In genomic region chr17:10739341-10739905, GRCh38 we compare ENCODE assay signal across 18 cellular contexts. TPM values are rescaled to one million over a fixed set of nuclear protein-coding genes. Genes with fewer than 3 reads are reported as not detected.
DNase-seq lines count a peak whose midpoint lies in the region; ATAC-seq and TF ChIP-seq lines count a peak whose summit lies in the region.
"Had no signal": no experiment of that assay in that cellular context is flagged by ENCODE, and none has a peak within 500 bp of the region (broad histone marks: within the 10 kb centered on the region; RNA-seq: fewer than 3 reads in every experiment).

No MANE protein-coding gene starts in this region.

- TF ChIP-seq CTCF in hepatocyte (IDR thresholded peaks at IDR 0.05; ENCODE audit: poor library complexity) (no peak), neural crest cell (conservative IDR thresholded peaks at IDR 0.05) (no peak), upper lobe of right lung (IDR thresholded peaks at IDR 0.05) (no peak)

- H3K27me3 ChIP-seq in hepatocyte: no peaks in the 10 kb centered on the region
- no peaks in the 10 kb centered on the region for H3K27me3 ChIP-seq in upper lobe of right lung
- H3K27me3 ChIP-seq: BE2C had no signal

- H3K36me3 ChIP-seq in hepatocyte (replicated peaks; ENCODE audit: insufficient read depth, low read depth): no peaks in the 10 kb centered on the region
- H3K36me3 ChIP-seq in upper lobe of right lung: no peaks in the 10 kb centered on the region
- H3K36me3 ChIP-seq: BE2C had no signal

- H3K4me1 ChIP-seq in hepatocyte (ENCODE audit: insufficient read depth) (peaks cover 9% of the 10 kb centered on the region), upper lobe of right lung (peaks cover 8% of the 10 kb centered on the region)
- H3K4me1 ChIP-seq: BE2C had no signal

- H3K79me2 ChIP-seq in hepatocyte: no peaks in the 10 kb centered on the region

- H3K27ac Mint-ChIP-seq in neural crest cell (ENCODE audit: unreplicated experiment): peak overlapping the region; percentile 90
- H3K27ac Mint-ChIP-seq: CD4-positive, alpha-beta memory T cell; IgD-negative memory B cell had no signal

- no peaks in the 10 kb centered on the region for H3K9me2 ChIP-seq in hepatocyte (replicated peaks; ENCODE audit: insufficient read depth)

- ATAC-seq in upper lobe of right lung: peak; percentile 39
- ATAC-seq: SK-N-SH treated with all-trans-retinoic acid at 6 μM for 48 hours had no signal

- H3K36me3 Mint-ChIP-seq in neural crest cell (ENCODE audit: low read depth): no peaks in the 10 kb centered on the region
- H3K36me3 Mint-ChIP-seq: CD4-positive, alpha-beta memory T cell; IgD-negative memory B cell had no signal

- H3K9me3 ChIP-seq in hepatocyte (ENCODE audit: low read depth) (no peaks in the 10 kb centered on the region), upper lobe of right lung (no peaks in the 10 kb centered on the region)
- H3K9me3 ChIP-seq: BE2C had no signal

- H3K9me3 Mint-ChIP-seq in neural crest cell: no peaks in the 10 kb centered on the region
- H3K9me3 Mint-ChIP-seq: IgD-negative memory B cell had no signal

- H3K4me2 ChIP-seq in hepatocyte: no peak overlapping the region

- no peaks in the 10 kb centered on the region for H4K20me1 ChIP-seq in hepatocyte (ENCODE audit: insufficient read depth, poor library complexity, severe bottlenecking)

- H3K4me3 Mint-ChIP-seq in neural crest cell: no peak overlapping the region
- H3K4me3 Mint-ChIP-seq: CD4-positive, alpha-beta memory T cell; IgD-negative memory B cell had no signal

- H3K27ac ChIP-seq in hepatocyte (peak overlapping the region; percentile 20), upper lobe of right lung (no peak overlapping the region)

- WGBS in hepatocyte (ENCODE audit: low lambda C conversion rate, missing lambda C conversion rate): 70% methylated on average over 6 of the region's 6 CpGs

- H3K27me3 Mint-ChIP-seq in neural crest cell (ENCODE audit: low read depth): peaks cover 7% of the 10 kb centered on the region

- intact Hi-C loops in upper lobe of right lung (cut with DNase I): loop anchor here (10.0 kb wide), 1 partner anchor 105 kb away; no protein-coding TSS in a partner anchor

- H2AFZ ChIP-seq in hepatocyte: no peak overlapping the region

- DNase-seq in NCI-H82 treated with DMSO at 0.1 percent for 48 hours (lab: John Stamatoyannopoulos, UW; ENCODE audit: unreplicated experiment) (peak; percentile 19), hepatocyte (ENCODE audit: low spot score) (no peak), neural crest cell (ENCODE audit: low read depth, low spot score) (no peak), upper lobe of right lung (no peak), GOT3 (lab: John Stamatoyannopoulos, UW) (no peak), NCI-H2081 (lab: John Stamatoyannopoulos, UW) (no peak), NCI-H146 treated with DMSO at 0.1 percent for 48 hours (lab: John Stamatoyannopoulos, UW; ENCODE audit: unreplicated experiment) (no peak)
- DNase-seq: BE2C; CD4-positive, alpha-beta memory T cell; GF-D8; H7; NCI-H1417 treated with DMSO at 0.1 percent for 48 hours; NCI-H2081 treated with DMSO at 0.1 percent for 48 hours; NCI-H226; NCI-H526 had no signal

- H3K4me3 ChIP-seq in hepatocyte (no peak overlapping the region), upper lobe of right lung (no peak overlapping the region)

- peaks cover 11% of the 10 kb centered on the region for H3K4me1 Mint-ChIP-seq in neural crest cell

RNA-seq across cellular contexts. Expression of gene TMEM220, which starts 9.6 kb away (rescaled TPM):
- total RNA-seq in hepatocyte: 10.5 and 11.6 TPM in 2 replicates
- 30.0 and 32.4 TPM in 2 replicates for polyA plus RNA-seq in hepatocyte
- total RNA-seq in neural crest cell: 5.0 and 5.1 TPM in 2 replicates
- 10.5 TPM for total RNA-seq in upper lobe of right lung
- total RNA-seq: HT-29 had no signal

RNA-seq across cellular contexts. Expression of gene ADPRM, which starts 42.0 kb away (rescaled TPM):
- total RNA-seq in hepatocyte (12.5 and 17.8 TPM in 2 replicates), neural crest cell (9.7 and 9.8 TPM in 2 replicates), upper lobe of right lung (8.2 TPM)
- polyA plus RNA-seq in hepatocyte: 5.8 and 7.7 TPM in 2 replicates

RNA-seq across cellular contexts. Expression of gene SCO1, which starts 42.1 kb away (rescaled TPM):
- total RNA-seq in hepatocyte: 37.4 and 45.8 TPM in 2 replicates
- 34.0 and 43.4 TPM in 2 replicates for polyA plus RNA-seq in hepatocyte
- 32.5 and 36.2 TPM in 2 replicates for total RNA-seq in neural crest cell
- 25.4 TPM for total RNA-seq in upper lobe of right lung
